In the genomic region with DNA sequence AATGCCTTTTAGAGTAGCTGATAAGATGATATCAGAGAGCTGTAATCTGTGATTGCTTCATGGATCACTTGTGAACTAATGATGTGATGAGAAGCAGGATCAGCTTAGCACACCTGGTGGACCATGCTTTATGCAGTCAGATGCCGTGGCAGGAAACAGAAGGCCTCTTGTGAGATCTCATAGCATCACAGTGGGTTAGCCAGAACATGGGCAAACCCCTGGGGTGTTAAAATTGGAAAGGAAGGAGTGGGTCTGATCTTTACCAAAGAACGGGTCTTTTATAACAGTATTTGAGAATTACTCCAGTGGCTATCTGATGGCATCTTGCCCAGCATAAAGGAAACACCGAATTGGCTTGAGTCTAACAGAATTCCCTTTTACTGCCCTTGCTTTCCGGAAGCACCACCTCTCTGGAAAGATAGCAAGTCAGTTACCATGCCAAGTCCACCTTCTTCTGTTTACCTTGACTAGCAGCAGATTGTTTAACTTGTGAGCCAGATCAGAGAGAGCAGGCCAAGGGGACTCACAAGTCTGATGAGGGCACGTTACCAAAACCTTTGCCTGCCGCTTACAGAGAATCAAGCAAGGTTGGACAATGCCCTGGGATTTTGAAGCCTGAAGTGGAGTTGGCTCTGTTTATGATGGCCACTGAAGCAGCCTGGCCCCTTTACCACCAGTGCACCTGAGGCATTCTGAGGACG, we compare ENCODE assay signal across 18 cellular contexts. TPM values are rescaled to one million over a fixed set of nuclear protein-coding genes. Genes with fewer than 3 reads are reported as not detected.
DNase-seq lines count a peak whose midpoint lies in the region; ATAC-seq and TF ChIP-seq lines count a peak whose summit lies in the region.
"Had no signal": no experiment of that assay in that cellular context is flagged by ENCODE, and none has a peak within 500 bp of the region (broad histone marks: within the 10 kb centered on the region; RNA-seq: fewer than 3 reads in every experiment).

No MANE protein-coding gene starts in this region.

- peaks cover 4% of the 10 kb centered on the region for H3K4me1 Mint-ChIP-seq in stimulated activated naive CD8-positive, alpha-beta T cell treated with anti-CD3 and anti-CD28 coated beads, Interleukin-15, amount 100 ng/mL, for 72 hours
- H3K4me1 Mint-ChIP-seq: naive B cell; stimulated activated memory B cell treated with anti-CD40 and anti-IgM and Interleukin-4, amounts not matched to agents 10 μg/mL and 1 μg/mL and 100 μg/mL, for 72 hours had no signal

- no peak for TF ChIP-seq EP300 in esophagus muscularis mucosa (IDR thresholded peaks at IDR 0.05)

- TF ChIP-seq CTCF in esophagus muscularis mucosa (IDR thresholded peaks at IDR 0.05) = no peak
- TF ChIP-seq CTCF in vagina (IDR thresholded peaks at IDR 0.05) = no peak

- H3K9me3 ChIP-seq in esophagus muscularis mucosa (no peaks in the 10 kb centered on the region), vagina (no peaks in the 10 kb centered on the region)
- H3K9me3 ChIP-seq: gastroesophageal sphincter, uterus had no signal

- H3K4me3 ChIP-seq in esophagus muscularis mucosa = no peak overlapping the region
- H3K4me3 ChIP-seq in vagina = no peak overlapping the region
- H3K4me3 ChIP-seq: gastroesophageal sphincter, lung, uterus had no signal

- H3K9me3 Mint-ChIP-seq in stimulated activated naive CD8-positive, alpha-beta T cell treated with anti-CD3 and anti-CD28 coated beads, Interleukin-15, amount 100 ng/mL, for 72 hours = no peaks in the 10 kb centered on the region
- H3K9me3 Mint-ChIP-seq: naive B cell; stimulated activated memory B cell treated with anti-CD40 and anti-IgM and Interleukin-4, amounts not matched to agents 10 μg/mL and 1 μg/mL and 100 μg/mL, for 72 hours had no signal

- DNase-seq in DMS79 (lab: John Stamatoyannopoulos, UW) (peak; percentile 59), RPMI8226 (peak; percentile 35), epidermal melanocyte (ENCODE audit: insufficient read length, low spot score) (peak; percentile 33), sciatic nerve (ENCODE audit: low spot score) (no peak), esophagus muscularis mucosa (ENCODE audit: extremely low spot score) (no peak), activated gamma-delta T cell treated with Interleukin-2 at 50 U/mL for 16 hours (no peak), vagina (ENCODE audit: extremely low spot score in 2 of 2) (no peak)
- DNase-seq in stimulated activated naive CD8-positive, alpha-beta T cell treated with anti-CD3 and anti-CD28 coated beads, Interleukin-15, amount 100 ng/mL, for 72 hours = no peak
- DNase-seq: amygdala, Calu3, naive B cell, NCI-H187 treated with DMSO at 0.1 percent for 48 hours, T-helper 2 cell, uterus had no signal

- H3K36me3 ChIP-seq in esophagus muscularis mucosa (no peaks in the 10 kb centered on the region), vagina (peaks cover 0 to 7% of the 10 kb centered on the region in 2 donors)
- H3K36me3 ChIP-seq: gastroesophageal sphincter, uterus had no signal

- TF ChIP-seq POLR2A in esophagus muscularis mucosa (IDR thresholded peaks at IDR 0.05; ENCODE audit: low read depth) = no peak
- TF ChIP-seq POLR2A in vagina (IDR thresholded peaks at IDR 0.05) = no peak

- H3K27me3 Mint-ChIP-seq in stimulated activated naive CD8-positive, alpha-beta T cell treated with anti-CD3 and anti-CD28 coated beads, Interleukin-15, amount 100 ng/mL, for 72 hours = no peaks in the 10 kb centered on the region
- H3K27me3 Mint-ChIP-seq: naive B cell had no signal

- no peak overlapping the region for H3K27ac Mint-ChIP-seq in stimulated activated naive CD8-positive, alpha-beta T cell treated with anti-CD3 and anti-CD28 coated beads, Interleukin-15, amount 100 ng/mL, for 72 hours
- H3K27ac Mint-ChIP-seq: stimulated activated memory B cell treated with anti-CD40 and anti-IgM and Interleukin-4, amounts not matched to agents 10 μg/mL and 1 μg/mL and 100 μg/mL, for 72 hours had no signal

- no peak overlapping the region for H3K27ac ChIP-seq in esophagus muscularis mucosa (replicated peaks in 1 of 4)
- no peak overlapping the region for H3K27ac ChIP-seq in vagina
- H3K27ac ChIP-seq: gastroesophageal sphincter, uterus had no signal

- peak; percentile 42 for ATAC-seq in sciatic nerve
- ATAC-seq in stimulated activated naive CD8-positive, alpha-beta T cell treated with anti-CD3 and anti-CD28 coated beads, Interleukin-15, amount 100 ng/mL, for 72 hours = no peak
- ATAC-seq: activated CD4-positive, CD25-positive, alpha-beta regulatory T cell treated with anti-CD3 and anti-CD28 coated beads, Interleukin-2, amount 50 U/mL, for 24 hours; gastroesophageal sphincter; stimulated activated memory B cell treated with anti-CD40 and anti-IgM and Interleukin-4, amounts not matched to agents 10 μg/mL and 1 μg/mL and 100 μg/mL, for 72 hours had no signal

- no peak overlapping the region for H3K4me3 Mint-ChIP-seq in stimulated activated naive CD8-positive, alpha-beta T cell treated with anti-CD3 and anti-CD28 coated beads, Interleukin-15, amount 100 ng/mL, for 72 hours
- H3K4me3 Mint-ChIP-seq: naive B cell; stimulated activated memory B cell treated with anti-CD40 and anti-IgM and Interleukin-4, amounts not matched to agents 10 μg/mL and 1 μg/mL and 100 μg/mL, for 72 hours had no signal

- intact Hi-C loops in sciatic nerve (cut with DNase I) (loop anchor here (5.0 kb wide), 1 partner anchor 243 kb away; no protein-coding TSS in a partner anchor), esophagus muscularis mucosa (cut with DNase I) (no loop called here), vagina (cut with DNase I) (no loop called here)

- H3K27me3 ChIP-seq in esophagus muscularis mucosa = no peaks in the 10 kb centered on the region
- no peaks in the 10 kb centered on the region for H3K27me3 ChIP-seq in vagina
- H3K27me3 ChIP-seq: gastroesophageal sphincter, uterus had no signal

- 45% methylated on average over 7 of the region's 7 CpGs for WGBS in esophagus muscularis mucosa

- H3K4me1 ChIP-seq in esophagus muscularis mucosa = peaks cover 0 to 12% (median 10%) of the 10 kb centered on the region in 4 donors
- no peaks in the 10 kb centered on the region for H3K4me1 ChIP-seq in vagina
- H3K4me1 ChIP-seq: uterus had no signal

RNA-seq across cellular contexts. Expression of gene SRF, which starts 20.9 kb away (rescaled TPM):
- total RNA-seq in sciatic nerve = 32.6 TPM
- total RNA-seq in esophagus muscularis mucosa = 100 to 1,000 TPM; 111 to 183 (median 153) TPM
- total RNA-seq in vagina = 28.2 TPM

RNA-seq across cellular contexts. Expression of gene CUL9, which starts 31.8 kb away (rescaled TPM):
- 42.9 TPM for total RNA-seq in sciatic nerve
- 10 to 100 TPM; 21.5 to 46.6 (median 33.6) TPM for total RNA-seq in esophagus muscularis mucosa
- total RNA-seq in vagina = 49.1 TPM

Comparison
In these comparisons a context has a peak if more than half of its experiments do, and no peak if none do; other contexts are left out.
1. DNase-seq: peak in DMS79 (single experiment), RPMI8226 (single experiment) and epidermal melanocyte (single experiment); none in sciatic nerve (single experiment), esophagus muscularis mucosa (single experiment), activated gamma-delta T cell treated with Interleukin-2 at 50 U/mL for 16 hours (single experiment), stimulated activated naive CD8-positive, alpha-beta T cell treated with anti-CD3 and anti-CD28 coated beads, Interleukin-15, amount 100 ng/mL, for 72 hours (0 of 2) and vagina (0 of 2).